ENCODE assay signal across 8 cellular contexts in genomic region chr18:51110073-51110797, GRCh38.
DNase-seq lines count a peak whose midpoint lies in the region; ATAC-seq and TF ChIP-seq lines count a peak whose summit lies in the region.

No MANE protein-coding gene starts in this region.

- no peaks in the 10 kb centered on the region for H3K4me1 ChIP-seq in parathyroid adenoma
- H3K4me1 ChIP-seq in upper lobe of left lung: peaks cover 5 to 7% (median 6%) of the 10 kb centered on the region in 4 donors

- peak; percentile 84 for ATAC-seq in GM18868 (IDR thresholded peaks at IDR 0.05; ENCODE audit: unreplicated experiment)
- peak; percentile 83 for ATAC-seq in HG03095 (IDR thresholded peaks at IDR 0.05; ENCODE audit: unreplicated experiment)
- peak; percentile 90 to 94 for ATAC-seq in upper lobe of left lung (ENCODE audit: low FRiP score in 2 of 2)

- WGBS in upper lobe of left lung, 2 donors: 42 to 72% methylated on average over 22 to 38 of the region's 42 CpGs

- H3K4me3 ChIP-seq in AG04449 (ENCODE audit: low read depth, low read length) (peak overlapping the region; percentile 6; the same call in 1 of the 2 replicates), parathyroid adenoma (ENCODE audit: low read depth, low read length) (no peak overlapping the region), upper lobe of left lung (no peak overlapping the region)

- DNase-seq in AG04449 (ENCODE audit: low read depth, low spot score) (no peak), germinal center (ENCODE audit: low spot score) (peak; percentile 79), upper lobe of left lung (peak; percentile 51 to 95)
- DNase-seq in activated T-helper 9 cell treated with anti-CD3 and anti-CD28 coated beads, Interleukin-2, amount 50 U/mL, for 16 hours (ENCODE audit: low read depth): peak; percentile 50

- no peak overlapping the region for H3K9ac ChIP-seq in parathyroid adenoma

- no peak for TF ChIP-seq EP300 in upper lobe of left lung (IDR thresholded peaks at IDR 0.05)

- H3K27ac ChIP-seq in parathyroid adenoma: no peak overlapping the region
- H3K27ac ChIP-seq in upper lobe of left lung: no peak overlapping the region

- no peaks in the 10 kb centered on the region for H3K79me2 ChIP-seq in parathyroid adenoma

- H2AFZ ChIP-seq in parathyroid adenoma: peak overlapping the region; percentile 38

- POLR2A ChIA-PET in AG04449 (lab: Yijun Ruan, JAX): no interaction called here

- CTCF ChIA-PET in AG04449 (lab: Yijun Ruan, JAX): interaction anchor here (0.8 to 4.4 kb wide), 19 partner anchors 10 to 1568 kb away, joined by 3 to 44 read pairs (median 3); no protein-coding TSS in a partner anchor

- peak; percentile 99 for TF ChIP-seq CTCF in AG04449 (IDR thresholded peaks at IDR 0.05; ENCODE audit: insufficient read depth, low read length, missing control alignments)
- TF ChIP-seq CTCF in parathyroid adenoma (IDR thresholded peaks at IDR 0.05): peak; percentile 93
- TF ChIP-seq CTCF in upper lobe of left lung (IDR thresholded peaks at IDR 0.05): peak; percentile 92 to 97 (median 96)

- H3K36me3 ChIP-seq in parathyroid adenoma (ENCODE audit: control insufficient read depth, insufficient read depth, low read length) (no peaks in the 10 kb centered on the region), upper lobe of left lung (no peaks in the 10 kb centered on the region)

- TF ChIP-seq POLR2A in upper lobe of left lung (IDR thresholded peaks at IDR 0.05): no peak

- H3K27me3 ChIP-seq in parathyroid adenoma (ENCODE audit: control insufficient read depth, insufficient read depth, low read length) (no peaks in the 10 kb centered on the region), upper lobe of left lung (no peaks in the 10 kb centered on the region)

- H3K9me3 ChIP-seq in parathyroid adenoma (ENCODE audit: control insufficient read depth, low read length) (no peaks in the 10 kb centered on the region), upper lobe of left lung (no peaks in the 10 kb centered on the region)

- H3K4me2 ChIP-seq in parathyroid adenoma (ENCODE audit: low read length): no peak overlapping the region

TF ChIP-seq in PFSK-1, 5 proteins besides CTCF, POLR2A, EP300 and RAD21:
- TF ChIP-seq REST (IDR thresholded peaks at IDR 0.05; ENCODE audit: insufficient read depth in 1 of 2, low read depth in 2 of 2, low read length in 2 of 2): no peak
- TF ChIP-seq TAF1 (IDR thresholded peaks at IDR 0.05; ENCODE audit: borderline replicate concordance, insufficient read depth, low read length): no peak
- TF ChIP-seq FOXP2 (optimal IDR thresholded peaks at IDR 0.05; ENCODE audit: borderline replicate concordance, extremely low read depth, extremely low read length, insufficient read depth): peak; percentile 69
